20 cellular contexts compared by ENCODE assay signal in the genomic region with DNA sequence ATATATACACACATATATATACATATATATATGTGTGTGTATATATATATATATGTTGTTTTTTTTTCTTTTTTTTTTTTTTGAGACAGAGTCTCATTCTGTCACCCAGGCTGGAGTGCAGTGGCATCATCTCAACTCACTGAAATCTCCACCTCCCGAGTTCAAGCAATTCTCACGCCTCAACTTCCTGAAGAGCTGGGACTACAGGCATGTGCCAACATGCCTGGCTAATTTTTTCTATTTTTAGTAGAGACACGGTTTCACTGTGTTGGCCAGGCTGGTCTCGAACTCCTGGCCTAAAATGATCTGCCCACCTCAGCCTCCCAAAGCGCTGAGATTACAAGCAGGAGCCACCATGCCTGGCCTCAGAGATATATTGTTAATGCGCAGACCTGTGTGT. TPM values are rescaled to one million over a fixed set of nuclear protein-coding genes. Genes with fewer than 3 reads are reported as not detected.
"Had no signal": no experiment of that assay in that cellular context is flagged by ENCODE, and none has a peak within 500 bp of the region (broad histone marks: within the 10 kb centered on the region; RNA-seq: fewer than 3 reads in every experiment).

No MANE protein-coding gene starts in this region.

RNA-seq across cellular contexts. Expression of gene OR10H4, which starts 37.0 kb away (rescaled TPM):
- total RNA-seq: activated naive CD4-positive, alpha-beta T cell treated with anti-CD3 and anti-CD28 coated beads for 36 hours; activated naive CD4-positive, alpha-beta T cell treated with anti-CD3 and anti-CD28 coated beads, Interleukin-2, amount 50 U/mL, for 72 hours; activated naive CD8-positive, alpha-beta T cell treated with anti-CD3 and anti-CD28 coated beads for 36 hours; activated naive CD8-positive, alpha-beta T cell treated with anti-CD3 and anti-CD28 coated beads, Interleukin-2, amount 10 ng/mL, durations not matched to agents 7 days and 5 days; activated T-cell treated with anti-CD3 and anti-CD28 coated beads, Interleukin-2, amount 50 U/mL, for 4 hours; activated T-cell treated with anti-CD3 and anti-CD28 coated beads, Interleukin-2, amount 50 U/mL, for 72 hours; activated T-helper 1 cell treated with anti-CD3 and anti-CD28 coated beads, Interleukin-12 subunit alpha, Interleukin-12 subunit beta, Interleukin-2, Interleukin-4 antibody, amounts not matched to agents 30 ng/mL and 10 ng/mL and 1 ng/mL, durations not matched to agents 14 hours and 24 hours and 36 hours; activated T-helper 17 cell treated with anti-CD3 and anti-CD28 coated beads, Interleukin-2, amount 50 U/mL, for 72 hours; activated T-helper 2 cell treated with anti-CD3 and anti-CD28 coated beads, Interferon-gamma antibody, Interleukin-2, Interleukin-4, amounts not matched to agents 10 μg/mL and 5 μg/mL and 100 μg/mL, durations not matched to agents 14 hours and 24 hours and 36 hours; adrenal gland; aorta; ascending aorta; astrocyte; body of pancreas; breast epithelium; cardiac muscle cell; cardiac septum; cerebellum; chondrocyte had no signal
- polyA plus RNA-seq: adipose tissue, adrenal gland, aorta, cardiac muscle cell had no signal

RNA-seq across cellular contexts. Expression of gene CYP4F11, which starts 51.5 kb away (rescaled TPM):
- total RNA-seq: activated naive CD4-positive, alpha-beta T cell treated with anti-CD3 and anti-CD28 coated beads for 36 hours; activated naive CD4-positive, alpha-beta T cell treated with anti-CD3 and anti-CD28 coated beads, Interleukin-2, amount 50 U/mL, for 72 hours; activated naive CD8-positive, alpha-beta T cell treated with anti-CD3 and anti-CD28 coated beads for 36 hours; activated naive CD8-positive, alpha-beta T cell treated with anti-CD3 and anti-CD28 coated beads, Interleukin-2, amount 10 ng/mL, durations not matched to agents 7 days and 5 days; activated T-cell treated with anti-CD3 and anti-CD28 coated beads, Interleukin-2, amount 50 U/mL, for 72 hours; activated T-helper 1 cell treated with anti-CD3 and anti-CD28 coated beads, Interleukin-12 subunit alpha, Interleukin-12 subunit beta, Interleukin-2, Interleukin-4 antibody, amounts not matched to agents 30 ng/mL and 10 ng/mL and 1 ng/mL, durations not matched to agents 14 hours and 24 hours and 36 hours; activated T-helper 17 cell treated with anti-CD3 and anti-CD28 coated beads, Interleukin-2, amount 50 U/mL, for 72 hours; activated T-helper 2 cell treated with anti-CD3 and anti-CD28 coated beads, Interferon-gamma antibody, Interleukin-2, Interleukin-4, amounts not matched to agents 10 μg/mL and 5 μg/mL and 100 μg/mL, durations not matched to agents 14 hours and 24 hours and 36 hours; astrocyte; cardiac muscle cell; cerebellum; chondrocyte had no signal
- polyA plus RNA-seq: cardiac muscle cell had no signal
